Comparison of ENCODE assay signal across 1 cellular context in genomic region chr16:782766-783403, GRCh38.
TF ChIP-seq lines count a peak whose summit lies in the region.

No MANE protein-coding gene starts in this region.

TF ChIP-seq in H1, 55 proteins besides CTCF, POLR2A, EP300 and RAD21:
- TF ChIP-seq TAF1 (IDR thresholded peaks at IDR 0.05; ENCODE audit: low read depth, low read length): no peak
- TF ChIP-seq USF2 (IDR thresholded peaks at IDR 0.05; ENCODE audit: low read length): no peak
- TF ChIP-seq BRCA1 (IDR thresholded peaks at IDR 0.05; ENCODE audit: low read depth, low read length): no peak
- no peak for TF ChIP-seq FOSL1 (IDR thresholded peaks at IDR 0.05; ENCODE audit: insufficient read depth, low read depth, low read length)
- no peak for TF ChIP-seq CTBP2 (IDR thresholded peaks at IDR 0.05; ENCODE audit: borderline replicate concordance, insufficient read depth, insufficient read length, low read length)
- no peak for TF ChIP-seq MAX (IDR thresholded peaks at IDR 0.05)
- TF ChIP-seq ATF2 (IDR thresholded peaks at IDR 0.05; ENCODE audit: low read length): no peak
